Comparison of ENCODE assay signal across 10 cellular contexts in the genomic region with DNA sequence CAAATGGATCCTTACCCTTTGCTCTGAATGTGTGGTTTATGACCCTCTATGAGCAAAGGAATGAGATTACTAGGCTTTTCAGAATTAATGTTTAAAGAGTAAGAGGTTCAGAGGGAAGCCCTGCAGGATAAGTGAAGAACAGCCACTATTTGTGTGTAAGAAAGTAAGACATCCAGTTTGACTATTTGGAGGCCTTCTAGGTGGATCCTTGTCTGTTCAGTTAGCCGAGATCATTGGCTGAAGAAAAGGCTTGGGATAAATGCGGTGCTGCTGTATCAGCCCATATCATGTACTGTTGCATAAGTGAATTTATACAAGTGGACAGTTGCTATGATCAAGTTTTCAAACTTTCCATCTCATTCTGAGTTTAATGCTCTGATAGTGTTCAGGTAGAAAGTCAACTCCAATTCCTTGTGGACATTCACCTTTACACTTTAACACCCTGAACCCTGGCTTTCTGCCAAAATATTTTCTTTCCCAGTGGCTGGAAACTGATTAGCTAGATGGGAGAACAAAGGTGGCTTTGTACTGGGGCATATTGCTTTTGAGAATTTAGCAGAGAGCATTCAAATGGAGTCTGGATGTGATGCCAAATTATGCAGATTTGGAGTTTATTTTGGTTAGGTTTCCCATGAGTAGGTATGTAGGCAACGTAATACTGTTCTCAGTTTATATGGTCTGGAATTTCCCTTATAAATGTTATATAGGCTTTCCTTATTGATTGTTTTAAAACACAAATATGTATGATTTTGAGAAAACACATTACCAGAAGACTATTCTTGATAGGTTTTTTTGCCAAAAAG. TPM values are rescaled to one million over a fixed set of nuclear protein-coding genes. Genes with fewer than 3 reads are reported as not detected.
DNase-seq lines count a peak whose midpoint lies in the region; ATAC-seq, FAIRE-seq and TF ChIP-seq lines count a peak whose summit lies in the region.
"Had no signal": no experiment of that assay in that cellular context is flagged by ENCODE, and none has a peak within 500 bp of the region (broad histone marks: within the 10 kb centered on the region; RNA-seq: fewer than 3 reads in every experiment).

No MANE protein-coding gene starts in this region.

- no peaks in the 10 kb centered on the region for H3K9me3 Mint-ChIP-seq in activated T-cell treated with anti-CD3 and anti-CD28 coated beads, Interleukin-2, amount 50 U/mL, for 24 hours

- peak overlapping the region; percentile 82 for H3K27ac Mint-ChIP-seq in activated T-cell treated with anti-CD3 and anti-CD28 coated beads, Interleukin-2, amount 50 U/mL, for 24 hours

- 62 to 71% methylated on average over 3 of the region's 3 CpGs for WGBS in thyroid gland, 2 donors

- H3K4me3 ChIP-seq in SK-N-MC (no peak overlapping the region), kidney (ENCODE audit: low read length in 2 of 2) (no peak overlapping the region), thyroid gland (replicated peaks in 1 of 3) (no peak overlapping the region)
- H3K4me3 ChIP-seq: ascending aorta had no signal

- no peak overlapping the region for H3K4me3 Mint-ChIP-seq in activated T-cell treated with anti-CD3 and anti-CD28 coated beads, Interleukin-2, amount 50 U/mL, for 24 hours

- H3K27ac ChIP-seq in SK-N-MC (peak overlapping the region; percentile 80), kidney (ENCODE audit: low read depth in 2 of 2, low read length in 2 of 2) (peak overlapping the region; percentile 63 to 71), thyroid gland (peak overlapping the region; percentile 28 to 39 (median 35))

- ATAC-seq in HG02852 (IDR thresholded peaks at IDR 0.05; ENCODE audit: unreplicated experiment): no peak
- no peak for ATAC-seq in HG02610 (IDR thresholded peaks at IDR 0.05; ENCODE audit: unreplicated experiment)
- ATAC-seq: sciatic nerve had no signal

- H3K36me3 Mint-ChIP-seq in activated T-cell treated with anti-CD3 and anti-CD28 coated beads, Interleukin-2, amount 50 U/mL, for 24 hours (ENCODE audit: low read depth): peaks cover 45% of the 10 kb centered on the region

- intact Hi-C loops in kidney (cut with DNase I) (no loop called here), thyroid gland (cut with DNase I) (no loop called here)

- H3K27me3 ChIP-seq in thyroid gland: no peaks in the 10 kb centered on the region
- H3K27me3 ChIP-seq: ascending aorta had no signal

- H3K36me3 ChIP-seq in SK-N-MC (ENCODE audit: insufficient read depth, low read length) (peaks cover 41% of the 10 kb centered on the region), kidney (ENCODE audit: control insufficient read depth in 1 of 2, insufficient read depth in 2 of 2, low read length in 2 of 2) (peaks cover 4 to 16% of the 10 kb centered on the region in 2 donors), thyroid gland (no peaks in the 10 kb centered on the region)
- H3K36me3 ChIP-seq: ascending aorta had no signal

- no peak for DNase-seq in activated T-cell treated with anti-CD3 and anti-CD28 coated beads, Interleukin-2, amount 50 U/mL, for 24 hours
- DNase-seq in activated T-cell treated with anti-CD3 and anti-CD28 coated beads for 4 hours (no peak), SK-N-MC (ENCODE audit: low read depth, low spot score) (no peak), kidney (no peak), thyroid gland (no peak), NCI-H510A treated with DMSO at 0.1 percent for 48 hours (lab: John Stamatoyannopoulos, UW) (no peak)

- no peak overlapping the region for H3K9ac ChIP-seq in SK-N-MC (ENCODE audit: insufficient read length)
- H3K9ac ChIP-seq in kidney (ENCODE audit: low read length in 2 of 2): no peak overlapping the region

- H3K4me1 ChIP-seq in kidney (ENCODE audit: control insufficient read depth in 1 of 2, insufficient read depth in 1 of 2, low read depth in 1 of 2, low read length in 2 of 2) (peaks cover 30 to 57% of the 10 kb centered on the region in 2 donors), thyroid gland (peaks cover 33 to 45% of the 10 kb centered on the region in 2 donors)

- TF ChIP-seq POLR2A in thyroid gland (IDR thresholded peaks at IDR 0.05): no peak

- peaks cover 35% of the 10 kb centered on the region for H3K4me1 Mint-ChIP-seq in activated T-cell treated with anti-CD3 and anti-CD28 coated beads, Interleukin-2, amount 50 U/mL, for 24 hours (ENCODE audit: low read depth)

- H3K27me3 Mint-ChIP-seq in activated T-cell treated with anti-CD3 and anti-CD28 coated beads, Interleukin-2, amount 50 U/mL, for 24 hours: no peaks in the 10 kb centered on the region

- no peak for TF ChIP-seq CTCF in kidney (IDR thresholded peaks at IDR 0.05; ENCODE audit: borderline replicate concordance, extremely low read depth, insufficient read depth)
- TF ChIP-seq CTCF in thyroid gland (IDR thresholded peaks at IDR 0.05): no peak

- FAIRE-seq in kidney (lab: Jason Lieb, UNC): peak; percentile 29

- H3K9me3 ChIP-seq in SK-N-MC (ENCODE audit: low read depth, low read length) (no peaks in the 10 kb centered on the region), kidney (ENCODE audit: control insufficient read depth in 1 of 2, low read length in 2 of 2) (no peaks in the 10 kb centered on the region), thyroid gland (no peaks in the 10 kb centered on the region)
- H3K9me3 ChIP-seq: ascending aorta had no signal

RNA-seq across cellular contexts. Expression of a gene that starts 15.0 kb away (rescaled TPM):
- 72.0 TPM for total RNA-seq in kidney
- 9.2 TPM for polyA plus RNA-seq in kidney (ENCODE audit: insufficient read depth, low read depth, low replicate concordance)
- 10 to 100 TPM; 14.3 to 18.1 (median 17.7) TPM for total RNA-seq in thyroid gland

RNA-seq across cellular contexts. Expression of a gene that starts 48.5 kb away (rescaled TPM):
- total RNA-seq in kidney (10.6 TPM), thyroid gland (10 to 100 TPM in 3 of 4 donors, 1 to 10 TPM in 1; 6.6 to 15.7 (median 13.1) TPM)
- polyA plus RNA-seq in kidney (ENCODE audit: insufficient read depth, low read depth, low replicate concordance): 17.1 TPM

RNA-seq across cellular contexts. Expression of a gene that starts 55.0 kb away (rescaled TPM):
- total RNA-seq in kidney: 14.6 TPM
- polyA plus RNA-seq in kidney (ENCODE audit: insufficient read depth, low read depth, low replicate concordance): 10.5 TPM
- 10 to 100 TPM in 1 of 4 donors, 1 to 10 TPM in 3; 6.2 to 23.9 (median 9.5) TPM for total RNA-seq in thyroid gland
